8 cellular contexts compared by ENCODE assay signal in the genomic region with DNA sequence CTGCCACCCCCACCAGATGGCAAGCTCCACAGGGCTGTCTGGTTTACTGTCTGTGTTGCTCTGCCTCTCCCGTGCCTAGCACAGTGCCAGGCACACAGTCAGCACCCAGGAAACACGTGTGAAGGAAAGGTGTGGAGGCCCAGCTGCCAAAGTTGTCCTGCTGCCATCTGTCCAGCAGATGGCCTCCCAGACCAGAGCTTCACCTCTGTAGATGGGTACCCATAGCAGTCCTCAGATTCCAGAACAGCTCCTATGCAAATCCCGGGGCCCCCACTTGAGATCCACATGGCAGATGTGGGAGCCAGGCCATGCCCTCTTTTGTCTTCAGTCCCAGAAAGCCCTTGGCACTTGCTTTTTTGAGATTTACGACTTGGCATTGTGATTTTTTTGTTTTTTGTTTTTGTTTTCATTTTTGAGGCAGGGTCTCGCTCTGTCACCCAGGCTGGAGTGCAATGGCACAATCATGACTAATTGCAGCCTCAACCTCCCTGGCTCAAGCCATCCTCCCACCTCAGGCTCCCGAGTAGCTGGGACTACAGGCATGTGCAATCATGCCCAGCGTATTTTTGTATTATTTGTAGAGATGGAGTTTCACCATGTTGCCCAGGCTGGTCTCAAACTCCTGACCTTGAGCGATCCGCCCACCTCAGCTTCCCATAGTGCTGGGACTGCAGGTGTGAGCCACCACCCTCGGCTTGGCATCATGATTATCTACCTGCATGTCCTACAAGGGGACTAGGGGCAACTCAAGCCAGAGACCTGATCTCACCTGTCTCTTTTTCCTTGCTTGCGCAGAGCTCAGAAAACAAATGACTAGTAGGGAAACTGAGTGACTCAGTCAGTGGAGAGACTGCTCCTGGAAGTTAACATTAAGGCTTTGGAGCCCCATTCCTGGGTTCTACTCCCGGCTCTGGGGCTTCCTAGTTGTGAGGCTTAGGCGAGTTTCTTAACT. TPM values are rescaled to one million over a fixed set of nuclear protein-coding genes. Genes with fewer than 3 reads are reported as not detected.
A peak's percentile ranks its signal among the peaks of the same experiment; 100 is the strongest.
DNase-seq lines count a peak whose midpoint lies in the region; ATAC-seq and TF ChIP-seq lines count a peak whose summit lies in the region.

No MANE protein-coding gene starts in this region.

- H3K4me1 Mint-ChIP-seq in neural progenitor cell: peaks cover 32% of the 10 kb centered on the region

- H3K9me3 Mint-ChIP-seq in neural progenitor cell: no peaks in the 10 kb centered on the region

- H3K9me3 ChIP-seq in neural progenitor cell (ENCODE audit: low read depth): no peaks in the 10 kb centered on the region

- H3K27me3 Mint-ChIP-seq in neural progenitor cell (ENCODE audit: insufficient read depth, low read depth): peaks cover 29% of the 10 kb centered on the region

- no peak overlapping the region for H3K4me3 ChIP-seq in AG04449 (ENCODE audit: low read depth, low read length)
- no peak overlapping the region for H3K4me3 ChIP-seq in fibroblast of pulmonary artery (replicated peaks; ENCODE audit: low read depth, low read length)
- no peak overlapping the region for H3K4me3 ChIP-seq in neural progenitor cell

- no peak overlapping the region for H3K9ac ChIP-seq in neural progenitor cell

- H3K36me3 ChIP-seq in neural progenitor cell: no peaks in the 10 kb centered on the region

- H3K4me2 ChIP-seq in neural progenitor cell: no peak overlapping the region

- H3K27ac ChIP-seq in neural progenitor cell: no peak overlapping the region

- H3K4me3 Mint-ChIP-seq in neural progenitor cell: no peak overlapping the region

- no peak overlapping the region for H2AFZ ChIP-seq in neural progenitor cell (replicated peaks)

- POLR2A ChIA-PET in AG04449 (lab: Yijun Ruan, JAX): interaction anchor here (0.5 kb wide), 1 partner anchor 14 kb away, joined by 3 read pairs; no protein-coding TSS in a partner anchor

- peaks cover 17% of the 10 kb centered on the region for H4K20me1 ChIP-seq in neural progenitor cell (ENCODE audit: low read depth)

- H3F3A ChIP-seq in neural progenitor cell (ENCODE audit: low read depth): peaks cover 27% of the 10 kb centered on the region

- H3K4me1 ChIP-seq in neural progenitor cell: peaks cover 22% of the 10 kb centered on the region

- CTCF ChIA-PET in AG04449 (lab: Yijun Ruan, JAX): interaction anchor here (0.7 to 10.0 kb wide), 39 partner anchors 8 to 441 kb away, joined by 3 to 180 read pairs (median 4); partner anchors contain the start of gene PALD1

- H3K79me2 ChIP-seq in neural progenitor cell (ENCODE audit: low read depth): no peaks in the 10 kb centered on the region

- no peak overlapping the region for H3K27ac Mint-ChIP-seq in neural progenitor cell

- H3K36me3 Mint-ChIP-seq in neural progenitor cell: no peaks in the 10 kb centered on the region

- peaks cover 44% of the 10 kb centered on the region for H3K27me3 ChIP-seq in neural progenitor cell

- ATAC-seq in HG03139 (IDR thresholded peaks at IDR 0.05; ENCODE audit: unreplicated experiment) (no peak), HG02884 (IDR thresholded peaks at IDR 0.05; ENCODE audit: unreplicated experiment) (no peak)

- DNase-seq in AG04449 (ENCODE audit: low read depth, low spot score): peak; percentile 14
- peak; percentile 85 for DNase-seq in GM03348 (ENCODE audit: low spot score)
- peak; percentile 38 for DNase-seq in NCI-H1694 (lab: John Stamatoyannopoulos, UW)
- DNase-seq in activated T-cell treated with anti-CD3 and anti-CD28 coated beads, Interleukin-2, amount 50 U/mL, for 1 hour: peak; percentile 56
- peak; percentile 56 for DNase-seq in fibroblast of pulmonary artery (ENCODE audit: low read depth)
- DNase-seq in neural progenitor cell (ENCODE audit: low spot score): peak; percentile 77

- TF ChIP-seq CTCF in AG04449 (IDR thresholded peaks at IDR 0.05; ENCODE audit: insufficient read depth, low read length, missing control alignments): peak; percentile 87
- TF ChIP-seq CTCF in fibroblast of pulmonary artery (IDR thresholded peaks at IDR 0.05; ENCODE audit: low read length, missing control alignments): peak; percentile 84
- peak; percentile 85 for TF ChIP-seq CTCF in neural progenitor cell (IDR thresholded peaks at IDR 0.05)

RNA-seq across cellular contexts. Expression of gene PALD1, which starts 16.9 kb away (rescaled TPM):
- 9.6 and 20.4 TPM in 2 replicates for total RNA-seq in neural progenitor cell (ENCODE audit: low replicate concordance)

RNA-seq across cellular contexts. Expression of gene NODAL, which starts 20.2 kb away (rescaled TPM):
- not detected in 2 replicates for total RNA-seq in neural progenitor cell (ENCODE audit: low replicate concordance)

RNA-seq across cellular contexts. Expression of gene EIF4EBP2, which starts 57.7 kb away (rescaled TPM):
- 110 and 122 TPM in 2 replicates for total RNA-seq in neural progenitor cell (ENCODE audit: low replicate concordance)

Comparison
In these comparisons a context has a peak if more than half of its experiments do, and no peak if none do; other contexts are left out.
1. DNase-seq: peak in every context shown above with its lines; median percentile 85 in GM03348; 77 in neural progenitor cell; 56 in activated T-cell treated with anti-CD3 and anti-CD28 coated beads, Interleukin-2, amount 50 U/mL, for 1 hour; 56 in fibroblast of pulmonary artery; 38 in NCI-H1694; 14 in AG04449.